Comparison of ENCODE assay signal across 9 cellular contexts in the genomic region with DNA sequence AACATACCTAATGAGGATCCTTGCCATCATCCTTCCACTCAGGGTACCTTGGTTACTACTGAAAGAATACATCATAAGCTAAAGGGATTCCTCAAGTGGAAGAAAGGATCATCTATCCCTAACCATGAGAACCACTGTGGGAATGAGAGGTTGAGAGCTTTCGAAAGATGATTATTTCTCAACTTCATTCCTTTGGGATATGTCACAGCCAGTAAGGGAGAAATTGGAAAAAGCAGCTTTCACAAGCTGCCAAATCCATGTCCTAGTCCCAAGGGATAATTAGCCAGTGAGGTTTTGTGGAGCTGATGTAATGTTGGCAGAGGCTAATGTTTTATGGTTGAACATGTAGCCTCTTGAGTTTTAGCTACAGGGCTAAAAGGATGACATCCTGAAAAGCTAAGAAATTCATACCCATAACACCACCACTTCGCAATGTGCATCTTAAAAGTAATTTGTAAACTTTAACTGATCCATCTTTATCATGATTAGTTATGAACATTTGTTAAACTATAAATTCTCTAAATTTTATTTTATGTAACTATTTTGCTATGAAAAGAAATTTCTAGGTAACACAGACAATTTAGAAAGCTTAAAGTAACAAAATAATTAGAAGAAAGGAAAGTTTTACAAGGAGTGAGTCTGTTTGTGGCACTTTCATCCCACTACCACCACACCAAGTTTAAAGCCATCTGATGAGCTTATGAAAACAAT.
DNase-seq lines count a peak whose midpoint lies in the region; ATAC-seq, FAIRE-seq and TF ChIP-seq lines count a peak whose summit lies in the region.
"Had no signal": no experiment of that assay in that cellular context is flagged by ENCODE, and none has a peak within 500 bp of the region (broad histone marks: within the 10 kb centered on the region; RNA-seq: fewer than 3 reads in every experiment).

No MANE protein-coding gene starts in this region.

- no peak overlapping the region for H3K23ac ChIP-seq in H9 (ENCODE audit: insufficient read length, low read depth, low read length)

- no peak overlapping the region for H3T11ph ChIP-seq in H9 (ENCODE audit: low read length)

- H3K4ac ChIP-seq in H9 (ENCODE audit: low read depth, low read length), result no peak overlapping the region

- H2BK20ac ChIP-seq in H9 (ENCODE audit: low read depth, low read length, poor library complexity, severe bottlenecking), result no peak overlapping the region

- no peak overlapping the region for H4K91ac ChIP-seq in H9 (ENCODE audit: insufficient read length, low read depth, low read length)

- no peak overlapping the region for H3K4me3 Mint-ChIP-seq in GM23338
- no peak overlapping the region for H3K4me3 Mint-ChIP-seq in H9

- H2BK15ac ChIP-seq in H9 (ENCODE audit: low read depth, low read length), result no peak overlapping the region

- H3K27ac ChIP-seq in prostate gland (peak overlapping the region; percentile 18 to 46), GM23338 (ENCODE audit: low read depth) (no peak overlapping the region), H9 (ENCODE audit: insufficient read length, low read depth, low read length) (no peak overlapping the region)

- no peak overlapping the region for H3K4me2 ChIP-seq in GM23338
- no peak overlapping the region for H3K4me2 ChIP-seq in H9 (ENCODE audit: insufficient read depth, insufficient read length, low read length)

- TF ChIP-seq POLR2A in prostate gland (IDR thresholded peaks at IDR 0.05), result no peak

- DNase-seq in D341Med (ENCODE audit: low spot score) (peak; percentile 55), RCC 7860 (ENCODE audit: low spot score) (peak; percentile 95), fibroblast of the conjunctiva (ENCODE audit: low read depth) (peak; percentile 93), prostate gland (ENCODE audit: low spot score) (no peak), GM23338 (ENCODE audit: low spot score) (no peak), SIG-M5 (lab: John Stamatoyannopoulos, UW) (no peak), H9 (no peak)

- no peak overlapping the region for H4K8ac ChIP-seq in H9 (replicated peaks; ENCODE audit: insufficient read length, low read depth, low read length)

- H2AK5ac ChIP-seq in H9 (ENCODE audit: insufficient read length, low read length), result no peak overlapping the region

- no peak for ATAC-seq in GM21528 (IDR thresholded peaks at IDR 0.05; ENCODE audit: low FRiP score, unreplicated experiment)
- no peak for ATAC-seq in GM23338

- no peaks in the 10 kb centered on the region for H3K9me2 ChIP-seq in GM23338 (ENCODE audit: insufficient read depth)

- WGBS in prostate gland, result 21% methylated on average over 2 of the region's 2 CpGs
- no CpG with 5 or more reads among the region's 2 CpGs for WGBS in H9 (ENCODE audit: extremely low coverage, insufficient read length, low lambda C conversion rate)

- H3K14ac ChIP-seq in H9 (ENCODE audit: insufficient read depth, low read length), result no peak overlapping the region

- H3K79me2 ChIP-seq in GM23338 (replicated peaks; ENCODE audit: insufficient read depth) (peaks cover 12% of the 10 kb centered on the region; the same call in 1 of the 2 replicates), H9 (ENCODE audit: insufficient read depth, low read length) (no peaks in the 10 kb centered on the region)

- H3K27me3 ChIP-seq in prostate gland (replicated peaks; ENCODE audit: insufficient read depth) (no peaks in the 10 kb centered on the region), GM23338 (ENCODE audit: insufficient read depth) (no peaks in the 10 kb centered on the region), H9 (ENCODE audit: insufficient read depth, low read length) (no peaks in the 10 kb centered on the region)

- no peak overlapping the region for H3K9ac ChIP-seq in H9 (ENCODE audit: extremely low read depth, insufficient read length, low read length)

- H3K4me1 ChIP-seq in prostate gland (replicated peaks) (no peaks in the 10 kb centered on the region), GM23338 (ENCODE audit: insufficient read depth) (peaks cover 15% of the 10 kb centered on the region), H9 (ENCODE audit: insufficient read depth, low read length) (peaks cover 5% of the 10 kb centered on the region; the same call in 1 of the 2 replicates)

- H3K4me1 Mint-ChIP-seq in GM23338, result peaks cover 22% of the 10 kb centered on the region
- H3K4me1 Mint-ChIP-seq in H9, result peaks cover 20% of the 10 kb centered on the region in 2 experiments

- no peak overlapping the region for H4K5ac ChIP-seq in H9 (ENCODE audit: insufficient read length, low read depth, low read length)

- no peaks in the 10 kb centered on the region for H3K9me3 Mint-ChIP-seq in GM23338
- H3K9me3 Mint-ChIP-seq in H9, result no peaks in the 10 kb centered on the region

- H3K36me3 ChIP-seq in prostate gland, result no peaks in the 10 kb centered on the region
- H3K36me3 ChIP-seq in GM23338 (ENCODE audit: insufficient read depth), result no peaks in the 10 kb centered on the region

- no peak overlapping the region for H3K27ac Mint-ChIP-seq in GM23338
- no peak overlapping the region for H3K27ac Mint-ChIP-seq in H9

- TF ChIP-seq CTCF in prostate gland (IDR thresholded peaks at IDR 0.05) (no peak), GM23338 (conservative IDR thresholded peaks at IDR 0.05; ENCODE audit: low read depth in 2 of 2) (no peak), H9 (conservative IDR thresholded peaks at IDR 0.05) (no peak)

- H3K18ac ChIP-seq in H9 (ENCODE audit: insufficient read length, low read depth, low read length), result no peak overlapping the region

- H3K36me3 Mint-ChIP-seq in GM23338 (ENCODE audit: low read depth), result no peaks in the 10 kb centered on the region
- no peaks in the 10 kb centered on the region for H3K36me3 Mint-ChIP-seq in H9 (ENCODE audit: insufficient read depth in 1 of 3, low read depth in 3 of 3)

- no peak overlapping the region for H3K56ac ChIP-seq in H9 (ENCODE audit: insufficient read length, low read depth, low read length)

- no peaks in the 10 kb centered on the region for H3F3A ChIP-seq in GM23338 (replicated peaks; ENCODE audit: low read depth)

- no peak overlapping the region for H2BK120ac ChIP-seq in H9 (ENCODE audit: low read depth, low read length, poor library complexity, severe bottlenecking)

- H2BK5ac ChIP-seq in H9 (ENCODE audit: insufficient read length, low read length), result no peak overlapping the region

- H3K4me3 ChIP-seq in prostate gland (no peak overlapping the region), GM23338 (no peak overlapping the region)

- intact Hi-C loops in prostate gland (cut with DNase I), result loop anchor here (2.0 kb wide), 1 partner anchor 18 kb away; no protein-coding TSS in a partner anchor

- no peaks in the 10 kb centered on the region for H3K23me2 ChIP-seq in H9 (ENCODE audit: insufficient read length, low read depth, low read length, poor library complexity, severe bottlenecking)

- no peaks in the 10 kb centered on the region for H3K27me3 Mint-ChIP-seq in GM23338 (ENCODE audit: insufficient read depth, low read depth, poor library complexity)
- H3K27me3 Mint-ChIP-seq in H9 (ENCODE audit: low read depth), result no peaks in the 10 kb centered on the region

- no peaks in the 10 kb centered on the region for H3K79me1 ChIP-seq in H9 (ENCODE audit: insufficient read depth, low read depth, low read length, poor library complexity, severe bottlenecking)

- H3K9me3 ChIP-seq in prostate gland (no peaks in the 10 kb centered on the region), H9 (ENCODE audit: control insufficient read depth, low read depth, low read length) (no peaks in the 10 kb centered on the region)

- no peak overlapping the region for H2BK12ac ChIP-seq in H9 (ENCODE audit: insufficient read length, low read depth, low read length)

- peak; percentile 98 for FAIRE-seq in RCC 7860 (lab: Jason Lieb, UNC)
- FAIRE-seq: TTC549 had no signal

- H2AFZ ChIP-seq in GM23338, result no peak overlapping the region
- no peak overlapping the region for H2AFZ ChIP-seq in H9 (ENCODE audit: low read length)

- H4K20me1 ChIP-seq in GM23338 (replicated peaks; ENCODE audit: insufficient read depth) (peaks cover 12% of the 10 kb centered on the region), H9 (ENCODE audit: control insufficient read depth, insufficient read depth, insufficient read length) (no peaks in the 10 kb centered on the region)

TF ChIP-seq in GM23338, 12 proteins besides CTCF, POLR2A, EP300 and RAD21 (continues in another document):
- TF ChIP-seq POLR2AphosphoS5 (IDR thresholded peaks at IDR 0.05; ENCODE audit: low read depth), result no peak

Comparison
In these comparisons a context has a peak if more than half of its experiments do, and no peak if none do; other contexts are left out.
1. DNase-seq: peak in D341Med (single experiment), RCC 7860 (single experiment) and fibroblast of the conjunctiva (single experiment); none in prostate gland (single experiment), GM23338 (single experiment), SIG-M5 (single experiment) and H9 (single experiment).
2. H3K27ac ChIP-seq: peak in prostate gland (2 of 2); none in GM23338 (single experiment) and H9 (single experiment).